In the genomic region with DNA sequence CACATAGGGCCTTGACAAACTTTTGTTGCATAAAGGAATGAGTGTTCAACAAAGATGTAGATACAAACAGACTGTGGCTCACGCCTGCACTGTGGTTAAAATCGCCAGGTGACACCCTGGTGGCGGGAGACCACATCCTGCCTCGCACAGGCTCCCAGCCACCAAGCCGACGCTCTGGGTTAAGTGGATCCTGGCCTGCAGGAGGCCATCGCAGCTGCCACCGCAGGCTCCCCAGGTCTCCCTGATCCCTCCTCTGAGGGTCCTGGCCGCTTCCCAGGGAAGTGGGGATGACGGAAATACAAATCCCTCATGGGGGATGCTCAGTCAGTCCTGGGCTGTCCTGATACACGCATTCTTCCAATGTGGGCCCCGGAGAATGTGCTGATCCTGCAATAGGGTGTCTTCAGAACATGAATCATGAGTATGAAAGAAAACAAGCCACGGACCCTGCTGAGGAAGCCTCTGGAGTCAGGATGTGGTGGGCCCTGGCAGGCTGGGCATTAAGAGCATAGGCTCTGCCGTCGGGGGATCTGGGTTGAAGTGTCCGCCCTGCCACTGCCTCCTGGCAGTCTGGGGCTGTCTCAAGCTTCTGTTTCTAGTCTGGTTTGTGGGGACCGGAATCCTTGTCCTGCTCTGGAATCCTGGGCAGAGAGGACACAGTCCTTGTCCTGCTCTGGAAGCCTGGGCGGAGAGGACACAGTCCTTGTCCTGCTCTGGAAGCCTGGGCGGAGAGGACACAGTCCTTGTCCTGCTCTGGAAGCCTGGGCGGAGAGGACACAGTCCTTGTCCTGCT, we compare ENCODE assay signal across 8 cellular contexts. TPM values are rescaled to one million over a fixed set of nuclear protein-coding genes. Genes with fewer than 3 reads are reported as not detected.
DNase-seq lines count a peak whose midpoint lies in the region; ATAC-seq and TF ChIP-seq lines count a peak whose summit lies in the region.

No MANE protein-coding gene starts in this region.

- peaks cover 23% of the 10 kb centered on the region for H3K27me3 Mint-ChIP-seq in HFFc6 (ENCODE audit: insufficient read depth)
- no peaks in the 10 kb centered on the region for H3K27me3 Mint-ChIP-seq in activated T-helper 17 cell treated with anti-CD3 and anti-CD28 coated beads, Interleukin-2, amount 50 U/mL, for 72 hours

- H3K36me3 ChIP-seq in MG63: no peaks in the 10 kb centered on the region

- peak; percentile 97 for ATAC-seq in activated T-helper 17 cell treated with anti-CD3 and anti-CD28 coated beads, Interleukin-2, amount 50 U/mL, for 72 hours (replicated peaks)

- H3K4me1 Mint-ChIP-seq in HFFc6 (ENCODE audit: low read depth): peaks cover 3% of the 10 kb centered on the region; the same call in 1 of the 2 replicates
- peaks cover 32% of the 10 kb centered on the region for H3K4me1 Mint-ChIP-seq in activated T-helper 17 cell treated with anti-CD3 and anti-CD28 coated beads, Interleukin-2, amount 50 U/mL, for 72 hours

- no peak overlapping the region for H3K4me3 ChIP-seq in MG63

- DNase-seq in HFFc6 (no peak), NCI-H69 (lab: John Stamatoyannopoulos, UW) (peak; percentile 14), MG63 (no peak), NCI-H446 treated with DMSO at 0.1 percent for 48 hours (lab: John Stamatoyannopoulos, UW) (no peak), NCI-H1930 (lab: John Stamatoyannopoulos, UW) (no peak)
- peak; percentile 41 to 71 for DNase-seq in stimulated activated CD4-positive, alpha-beta T cell treated with anti-CD3 and anti-CD28 coated beads, Interleukin-12 subunit alpha, Interleukin-12 subunit beta, amount 100 ng/mL, for 24 hours (ENCODE audit: low read depth in 2 of 2)

- no peaks in the 10 kb centered on the region for H3K27me3 ChIP-seq in MG63

- H3K27ac Mint-ChIP-seq in HFFc6: no peak overlapping the region
- H3K27ac Mint-ChIP-seq in activated T-helper 17 cell treated with anti-CD3 and anti-CD28 coated beads, Interleukin-2, amount 50 U/mL, for 72 hours: peak overlapping the region; percentile 89

- TF ChIP-seq CTCF in GM12872 (IDR thresholded peaks at IDR 0.05; ENCODE audit: insufficient read depth, low read depth, low read length): 0 out of 3 replicates have a peak, but pooled peaks have one; percentile 26
- peak; percentile 1; the same call in 1 of the 2 replicates for TF ChIP-seq CTCF in HFFc6 (IDR thresholded peaks at IDR 0.05)

- H3K9me3 Mint-ChIP-seq in HFFc6: no peaks in the 10 kb centered on the region; the same call in 1 of the 2 replicates
- no peaks in the 10 kb centered on the region for H3K9me3 Mint-ChIP-seq in activated T-helper 17 cell treated with anti-CD3 and anti-CD28 coated beads, Interleukin-2, amount 50 U/mL, for 72 hours

- H3K4me3 Mint-ChIP-seq in HFFc6: no peak overlapping the region
- H3K4me3 Mint-ChIP-seq in activated T-helper 17 cell treated with anti-CD3 and anti-CD28 coated beads, Interleukin-2, amount 50 U/mL, for 72 hours: peak overlapping the region; percentile 70

- no peaks in the 10 kb centered on the region for H3K9me3 ChIP-seq in MG63

- H3K36me3 Mint-ChIP-seq in HFFc6 (ENCODE audit: low read depth): no peaks in the 10 kb centered on the region
- H3K36me3 Mint-ChIP-seq in activated T-helper 17 cell treated with anti-CD3 and anti-CD28 coated beads, Interleukin-2, amount 50 U/mL, for 72 hours (ENCODE audit: low read depth): peaks cover 6% of the 10 kb centered on the region

RNA-seq across cellular contexts. Expression of a gene that starts 53.5 kb away (rescaled TPM):
- under 1 TPM in 5 of 6 experiments, not detected in 1; 0.05 to 0.20 (median 0.14) TPM for total RNA-seq in HFFc6 (2021; fragmentation: NEBNext Ultra II Directional; extraction: Animal tissue kit (Norgen Biotek cat#: 25700))
- total RNA-seq in activated T-helper 17 cell treated with anti-CD3 and anti-CD28 coated beads, Interleukin-2, amount 50 U/mL, for 72 hours: 1 to 10 TPM; 2.1 to 2.4 TPM
- total RNA-seq in MG63 (2014; rRNA removed; shearing (Covaris generic); ENCODE audit: low replicate concordance): 2.3 and 8.2 TPM in 2 replicates

Comparison
In these comparisons a context has a peak if more than half of its experiments do, and no peak if none do; other contexts are left out.
1. DNase-seq: peak in NCI-H69 (single experiment) and stimulated activated CD4-positive, alpha-beta T cell treated with anti-CD3 and anti-CD28 coated beads, Interleukin-12 subunit alpha, Interleukin-12 subunit beta, amount 100 ng/mL, for 24 hours (2 of 2); none in HFFc6 (single experiment), MG63 (single experiment), NCI-H446 treated with DMSO at 0.1 percent for 48 hours (single experiment) and NCI-H1930 (0 of 2).